In genomic region chr4:132065940-132066495, GRCh38 we compare ENCODE assay signal across 1 cellular context.
TF ChIP-seq lines count a peak whose summit lies in the region.

No MANE protein-coding gene starts in this region.

TF ChIP-seq in IMR-90, 13 proteins besides CTCF, POLR2A, EP300 and RAD21:
- TF ChIP-seq MAFK (IDR thresholded peaks at IDR 0.05; ENCODE audit: low read depth, low read length) (no peak), RCOR1 (IDR thresholded peaks at IDR 0.05; ENCODE audit: insufficient replicate concordance, low read length) (no peak)
- TF ChIP-seq, protein P1, sequence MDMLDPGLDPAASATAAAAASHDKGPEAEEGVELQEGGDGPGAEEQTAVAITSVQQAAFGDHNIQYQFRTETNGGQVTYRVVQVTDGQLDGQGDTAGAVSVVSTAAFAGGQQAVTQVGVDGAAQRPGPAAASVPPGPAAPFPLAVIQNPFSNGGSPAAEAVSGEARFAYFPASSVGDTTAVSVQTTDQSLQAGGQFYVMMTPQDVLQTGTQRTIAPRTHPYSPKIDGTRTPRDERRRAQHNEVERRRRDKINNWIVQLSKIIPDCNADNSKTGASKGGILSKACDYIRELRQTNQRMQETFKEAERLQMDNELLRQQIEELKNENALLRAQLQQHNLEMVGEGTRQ (IDR thresholded peaks at IDR 0.05; ENCODE audit: low read depth, low read length), result peak; percentile 64; the same call in 1 of the 2 replicates
